Comparison of ENCODE assay signal across 18 cellular contexts in the genomic region with DNA sequence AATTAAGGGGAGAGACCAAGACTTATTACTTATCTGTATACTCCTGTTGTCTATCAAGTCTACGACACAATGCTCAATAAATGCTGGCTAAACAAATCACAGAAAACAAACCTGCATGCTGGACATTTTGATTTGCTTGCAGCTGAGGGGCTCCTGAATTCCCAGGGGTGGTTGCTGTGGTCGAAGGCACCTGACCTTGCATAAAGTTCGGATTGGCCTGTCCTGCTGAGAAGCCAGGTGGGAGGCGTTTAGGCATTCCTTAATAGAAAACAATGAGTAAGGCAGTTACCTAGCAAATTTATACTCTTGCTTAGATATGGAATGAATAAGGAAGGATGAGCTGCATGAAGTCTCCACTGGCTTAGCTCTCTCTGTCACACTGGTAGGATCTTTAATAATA. TPM values are rescaled to one million over a fixed set of nuclear protein-coding genes. Genes with fewer than 3 reads are reported as not detected.
A peak's percentile ranks its signal among the peaks of the same experiment; 100 is the strongest.
DNase-seq lines count a peak whose midpoint lies in the region; ATAC-seq and TF ChIP-seq lines count a peak whose summit lies in the region.
"Had no signal": no experiment of that assay in that cellular context is flagged by ENCODE, and none has a peak within 500 bp of the region (broad histone marks: within the 10 kb centered on the region; RNA-seq: fewer than 3 reads in every experiment).

No MANE protein-coding gene starts in this region.

- no peak overlapping the region for H3K9ac ChIP-seq in IMR-90 (ENCODE audit: low read depth, low read length)
- H3K9ac ChIP-seq in endodermal cell (ENCODE audit: extremely low read depth, low read length, poor library complexity, severe bottlenecking): no peak overlapping the region
- H3K9ac ChIP-seq in smooth muscle cell (ENCODE audit: low read depth): no peak overlapping the region

- no peak overlapping the region for H3K23ac ChIP-seq in IMR-90 (ENCODE audit: low read depth, low read length)

- 40% methylated on average over 1 of the region's 4 CpGs; no CpG with 5 or more reads in 1 of the 2 experiments for WGBS in IMR-90 (ENCODE audit: extremely low coverage in 2 of 2, insufficient read length in 1 of 2), 2 experiments
- WGBS in endodermal cell (ENCODE audit: insufficient coverage in 1 of 2, insufficient read length in 1 of 2), 2 experiments: 72 to 80% methylated on average over 3 to 4 of the region's 4 CpGs
- 68% methylated on average over 4 of the region's 4 CpGs for WGBS in smooth muscle cell (ENCODE audit: low lambda C conversion rate)

- dilution Hi-C loops in IMR-90 (cut with HindIII; ENCODE audit: low sequenced_read_pairs, unreplicated experiment): no loop called here

- ATAC-seq in GM23338 (peak; percentile 80), IMR-90 (ENCODE audit: low read depth) (no peak)

- no peaks in the 10 kb centered on the region for H3K27me3 ChIP-seq in GM23338 (ENCODE audit: insufficient read depth)
- H3K27me3 ChIP-seq in IMR-90 (ENCODE audit: control insufficient read depth, insufficient read depth, low read length): no peaks in the 10 kb centered on the region
- H3K27me3 ChIP-seq in endodermal cell (ENCODE audit: control insufficient read depth, insufficient read depth, low read length, poor library complexity, severe bottlenecking): no peaks in the 10 kb centered on the region
- H3K27me3 ChIP-seq in smooth muscle cell (ENCODE audit: low read depth): no peaks in the 10 kb centered on the region
- no peaks in the 10 kb centered on the region for H3K27me3 ChIP-seq in CD4-positive, alpha-beta memory T cell (ENCODE audit: insufficient read depth, low read length)
- H3K27me3 ChIP-seq: MG63, Peyer's patch had no signal

- H3K4me3 Mint-ChIP-seq in GM23338 (no peak overlapping the region), endodermal cell (no peak overlapping the region)
- H3K4me3 Mint-ChIP-seq in CD4-positive, alpha-beta memory T cell: no peak overlapping the region

- no peaks in the 10 kb centered on the region for H3K9me3 Mint-ChIP-seq in GM23338
- no peaks in the 10 kb centered on the region for H3K9me3 Mint-ChIP-seq in endodermal cell
- H3K9me3 Mint-ChIP-seq in CD4-positive, alpha-beta memory T cell: no peaks in the 10 kb centered on the region

- no peak for TF ChIP-seq CTCF in GM23338 (conservative IDR thresholded peaks at IDR 0.05; ENCODE audit: low read depth in 2 of 2)
- TF ChIP-seq CTCF in IMR-90 (conservative IDR thresholded peaks at IDR 0.05; ENCODE audit: low read depth, low read length): no peak
- TF ChIP-seq CTCF in endodermal cell (conservative IDR thresholded peaks at IDR 0.05): no peak
- TF ChIP-seq CTCF in smooth muscle cell (IDR thresholded peaks at IDR 0.05; ENCODE audit: borderline replicate concordance, insufficient read depth, poor library complexity, severe bottlenecking): no peak

- peak; percentile 64 for DNase-seq in GM23338 (ENCODE audit: low spot score)
- no peak for DNase-seq in IMR-90
- DNase-seq in endodermal cell: peak; percentile 50
- no peak for DNase-seq in smooth muscle cell (lab: John Stamatoyannopoulos, UW; ENCODE audit: unreplicated experiment)
- DNase-seq in CD4-positive, alpha-beta memory T cell: no peak
- no peak for DNase-seq in hepatic stellate cell (ENCODE audit: low spot score)
- DNase-seq in DMS79 (lab: John Stamatoyannopoulos, UW): no peak
- no peak for DNase-seq in GM03348 (ENCODE audit: low spot score)
- DNase-seq: COR-L47, Karpas-422, MG63, NCI-H1092, NCI-H146, NCI-H2081, NCI-H510A treated with DMSO at 0.1 percent for 48 hours, Peyer's patch, SHP77 had no signal

- 0 out of 2 replicates have a peak, but pooled peaks cover 8% of the 10 kb centered on the region for H3K36me3 ChIP-seq in GM23338 (ENCODE audit: insufficient read depth)
- H3K36me3 ChIP-seq in IMR-90 (ENCODE audit: control insufficient read depth, insufficient read depth, low read length): peaks cover 27% of the 10 kb centered on the region
- H3K36me3 ChIP-seq in endodermal cell (ENCODE audit: control insufficient read depth, insufficient read depth, low read length): peaks cover 90% of the 10 kb centered on the region
- peaks cover 18% of the 10 kb centered on the region for H3K36me3 ChIP-seq in smooth muscle cell (ENCODE audit: low read depth)
- peaks cover 57% of the 10 kb centered on the region for H3K36me3 ChIP-seq in CD4-positive, alpha-beta memory T cell (ENCODE audit: insufficient read depth, low read length)

- TF ChIP-seq POLR2A in IMR-90 (IDR thresholded peaks at IDR 0.05; ENCODE audit: low read depth, low read length): no peak

- no peak overlapping the region for H2BK120ac ChIP-seq in IMR-90 (ENCODE audit: low read depth, low read length)

- no peak overlapping the region for H3K14ac ChIP-seq in IMR-90 (replicated peaks; ENCODE audit: low read depth, low read length)

- 0 out of 2 replicates have a peak overlapping the region, but pooled peaks have one; percentile 7 for H3K27ac ChIP-seq in GM23338 (ENCODE audit: low read depth)
- no peak overlapping the region for H3K27ac ChIP-seq in IMR-90 (ENCODE audit: insufficient read depth, low read length)
- no peak overlapping the region for H3K27ac ChIP-seq in endodermal cell (ENCODE audit: low read depth, low read length)
- H3K27ac ChIP-seq in smooth muscle cell (ENCODE audit: low read depth): peak overlapping the region; percentile 25
- H3K27ac ChIP-seq in CD4-positive, alpha-beta memory T cell (ENCODE audit: low read depth, low read length): no peak overlapping the region
- H3K27ac ChIP-seq: C4-2B, Peyer's patch had no signal

- H4K20me1 ChIP-seq in GM23338 (replicated peaks; ENCODE audit: insufficient read depth) (no peaks in the 10 kb centered on the region), IMR-90 (ENCODE audit: insufficient read depth, low read length) (peaks cover 6% of the 10 kb centered on the region; the same call in 1 of the 2 replicates), smooth muscle cell (ENCODE audit: low read depth) (peaks cover 9% of the 10 kb centered on the region)

- peaks cover 9% of the 10 kb centered on the region for H3K9me1 ChIP-seq in IMR-90 (ENCODE audit: insufficient read depth, low read length)

- 0 out of 2 replicates have a peak overlapping the region, but pooled peaks have one; percentile 53 for H3K4ac ChIP-seq in IMR-90 (ENCODE audit: low read depth, low read length)

- CTCF ChIA-PET in IMR-90 (lab: Yijun Ruan, JAX): interaction anchor here (0.8 to 1.1 kb wide), 4 partner anchors 11 to 47 kb away, joined by 3 to 11 read pairs (median 3); no protein-coding TSS in a partner anchor
- CTCF ChIA-PET in CD4-positive, alpha-beta memory T cell (lab: Charles Lee; ENCODE audit: partially characterized antibody): interaction anchor here (0.6 to 1.8 kb wide), 2 partner anchors 15 to 217 kb away, joined by 3 to 7 read pairs; no protein-coding TSS in a partner anchor

- in situ Hi-C loops in IMR-90 (cut with MboI; ENCODE audit: low sequenced_read_pairs): no loop called here

- H2BK20ac ChIP-seq in IMR-90 (ENCODE audit: low read depth, low read length): no peak overlapping the region

- no peak overlapping the region for H2AK5ac ChIP-seq in IMR-90 (ENCODE audit: low read depth, low read length)

- no peak overlapping the region for H4K91ac ChIP-seq in IMR-90 (ENCODE audit: insufficient read depth, low read depth, low read length)

- H3K18ac ChIP-seq in IMR-90 (ENCODE audit: low read depth, low read length): no peak overlapping the region

- intact Hi-C loops in IMR-90 (cut with micrococcal nuclease): no loop called here
- intact Hi-C loops in CD4-positive, alpha-beta memory T cell (cut with micrococcal nuclease): no loop called here

- H3K9me3 ChIP-seq in IMR-90 (ENCODE audit: control insufficient read depth, insufficient read depth, low read length) (no peaks in the 10 kb centered on the region), endodermal cell (ENCODE audit: control insufficient read depth, low read length) (no peaks in the 10 kb centered on the region), smooth muscle cell (replicated peaks; ENCODE audit: low read depth) (no peaks in the 10 kb centered on the region)
- no peaks in the 10 kb centered on the region for H3K9me3 ChIP-seq in CD4-positive, alpha-beta memory T cell (ENCODE audit: control insufficient read depth in 1 of 2, low read length in 2 of 2)
- H3K9me3 ChIP-seq: MG63, Peyer's patch had no signal

- H3K4me1 ChIP-seq in GM23338 (ENCODE audit: insufficient read depth): no peaks in the 10 kb centered on the region
- H3K4me1 ChIP-seq in IMR-90 (ENCODE audit: control insufficient read depth, insufficient read depth, low read length): peaks cover 21% of the 10 kb centered on the region
- no peaks in the 10 kb centered on the region for H3K4me1 ChIP-seq in endodermal cell (ENCODE audit: control insufficient read depth, insufficient read depth, low read length)
- H3K4me1 ChIP-seq in smooth muscle cell (ENCODE audit: low read depth): no peaks in the 10 kb centered on the region
- H3K4me1 ChIP-seq in CD4-positive, alpha-beta memory T cell (ENCODE audit: insufficient read depth, low read length): no peaks in the 10 kb centered on the region
- H3K4me1 ChIP-seq: Peyer's patch had no signal

- no TSS peak for BruUV-seq in IMR-90 (replicated peaks; lab: Mats Ljungman, UMichigan)

- peaks cover 12% of the 10 kb centered on the region; the same call in 2 of the 3 replicates for H3K4me1 Mint-ChIP-seq in GM23338
- peaks cover 16% of the 10 kb centered on the region for H3K4me1 Mint-ChIP-seq in endodermal cell
- H3K4me1 Mint-ChIP-seq in CD4-positive, alpha-beta memory T cell: peaks cover 0 to 2% (median 0%) of the 10 kb centered on the region in 4 donors

- H3K27me3 Mint-ChIP-seq in GM23338 (ENCODE audit: insufficient read depth, low read depth, poor library complexity) (no peaks in the 10 kb centered on the region), endodermal cell (ENCODE audit: insufficient read depth) (no peaks in the 10 kb centered on the region)
- no peaks in the 10 kb centered on the region for H3K27me3 Mint-ChIP-seq in CD4-positive, alpha-beta memory T cell

- TF ChIP-seq RAD21 in IMR-90 (IDR thresholded peaks at IDR 0.05; ENCODE audit: low read length): no peak

- H3K9me2 ChIP-seq in GM23338 (ENCODE audit: insufficient read depth): no peaks in the 10 kb centered on the region

- H3F3A ChIP-seq in GM23338 (replicated peaks; ENCODE audit: low read depth) (no peaks in the 10 kb centered on the region), smooth muscle cell (ENCODE audit: low read depth) (no peaks in the 10 kb centered on the region)

- H4K8ac ChIP-seq in IMR-90 (ENCODE audit: low read depth in 2 of 2, low read length in 2 of 2): no peak overlapping the region

- no peak overlapping the region for H3K56ac ChIP-seq in IMR-90 (ENCODE audit: extremely low read depth, insufficient read depth, low read length)

- no peak overlapping the region for H2AFZ ChIP-seq in GM23338
- H2AFZ ChIP-seq in IMR-90 (replicated peaks; ENCODE audit: low read length, poor library complexity): no peak overlapping the region
- H2AFZ ChIP-seq in smooth muscle cell (ENCODE audit: low read depth): no peak overlapping the region

- H2BK5ac ChIP-seq in IMR-90 (ENCODE audit: low read depth, low read length, poor library complexity, severe bottlenecking): peak overlapping the region; percentile 48

- H3K36me3 Mint-ChIP-seq in GM23338 (ENCODE audit: low read depth) (peaks cover 4% of the 10 kb centered on the region; the same call in 2 of the 3 replicates), endodermal cell (ENCODE audit: low read depth) (peaks cover 61% of the 10 kb centered on the region)
- peaks cover 49 to 68% of the 10 kb centered on the region in 2 donors for H3K36me3 Mint-ChIP-seq in CD4-positive, alpha-beta memory T cell

- no peak overlapping the region for H2AK9ac ChIP-seq in IMR-90 (replicated peaks; ENCODE audit: low read depth, low read length, poor library complexity)

- H2BK15ac ChIP-seq in IMR-90 (ENCODE audit: low read depth, low read length): no peak overlapping the region

- H3K79me1 ChIP-seq in IMR-90 (ENCODE audit: low read depth in 1 of 2, low read length in 2 of 2): peaks cover 17 to 34% of the 10 kb centered on the region in 2 experiments; a peak in 3 of 4 replicates

- H3K27ac Mint-ChIP-seq in GM23338 (peak overlapping the region; percentile 5; the same call in 1 of the 2 replicates), endodermal cell (peak overlapping the region; percentile 0)
- peak overlapping the region in 2 of 7 donors; percentile 3 to 14 for H3K27ac Mint-ChIP-seq in CD4-positive, alpha-beta memory T cell

- H3K79me2 ChIP-seq in GM23338 (replicated peaks; ENCODE audit: insufficient read depth) (no peaks in the 10 kb centered on the region), smooth muscle cell (ENCODE audit: low read depth) (no peaks in the 10 kb centered on the region)

- H3K4me3 ChIP-seq in GM23338: no peak overlapping the region
- H3K4me3 ChIP-seq in IMR-90 (ENCODE audit: insufficient read depth, low read depth, low read length): no peak overlapping the region
- H3K4me3 ChIP-seq in endodermal cell (ENCODE audit: low read length): no peak overlapping the region
- H3K4me3 ChIP-seq in smooth muscle cell: no peak overlapping the region
- H3K4me3 ChIP-seq in CD4-positive, alpha-beta memory T cell (ENCODE audit: low read length in 2 of 2): no peak overlapping the region
- H3K4me3 ChIP-seq: MG63, Peyer's patch had no signal

- no peak overlapping the region for H3K4me2 ChIP-seq in GM23338
- H3K4me2 ChIP-seq in IMR-90 (ENCODE audit: low read depth, low read length): no peak overlapping the region
- no peak overlapping the region for H3K4me2 ChIP-seq in smooth muscle cell

- H4K5ac ChIP-seq in IMR-90 (ENCODE audit: low read depth, low read length): no peak overlapping the region

- POLR2A ChIA-PET in IMR-90 (lab: Charles Lee; ENCODE audit: unreplicated experiment): no interaction called here
- POLR2A ChIA-PET in CD4-positive, alpha-beta memory T cell (lab: Charles Lee; ENCODE audit: partially characterized antibody): no interaction called here

RNA-seq across cellular contexts. Expression of gene TP53INP2, which starts 50.5 kb away (rescaled TPM):
- 3.3 and 3.8 TPM in 2 replicates for total RNA-seq in GM23338 (2014; rRNA removed; shearing (Covaris generic))
- polyA plus RNA-seq in GM23338 (2016; fragmentation: Nextera tagmentation; extraction: Ambion mirVana): 2.4 and 2.7 TPM in 2 replicates
- total RNA-seq in IMR-90 (2012; rRNA removed): 1.1 and 1.3 TPM in 2 replicates
- polyA plus RNA-seq in IMR-90 (2012; rRNA removed): 6.8 and 7.4 TPM in 2 replicates
- polyA plus RNA-seq in IMR-90 (2012; cell fraction: cytosol; rRNA removed): 4.7 and 5.8 TPM in 2 replicates
- polyA plus RNA-seq in IMR-90 (2012; cell fraction: nucleus; rRNA removed; ENCODE audit: low replicate concordance): 19.6 and 42.6 TPM in 2 replicates
- 10 to 100 TPM in 1 of 2 donors, 1 to 10 TPM in 1; 7.0 to 20.2 TPM for total RNA-seq in endodermal cell
- 13.9 TPM for polyA plus RNA-seq in endodermal cell (2013, experiment 1 of 2)
- 12.8 TPM for polyA plus RNA-seq in endodermal cell (2013, experiment 2 of 2)
- total RNA-seq in smooth muscle cell: 11.7 and 13.1 TPM in 2 replicates
- 15.9 and 17.5 TPM in 2 replicates for polyA plus RNA-seq in smooth muscle cell
- 1 to 10 TPM in 1 of 2 experiments, under 1 TPM in 1; 0.86 to 1.2 TPM for total RNA-seq in CD4-positive, alpha-beta memory T cell
- under 1 TPM in 1 of 2 donors, not detected in 1; 0.23 TPM for polyA plus RNA-seq in CD4-positive, alpha-beta memory T cell

Comparison
In these comparisons a context has a peak if more than half of its experiments do, and no peak if none do; other contexts are left out.
1. DNase-seq: peak in GM23338 (single experiment) and endodermal cell (single experiment); none in IMR-90 (single experiment), smooth muscle cell (single experiment), CD4-positive, alpha-beta memory T cell (0 of 5), hepatic stellate cell (single experiment), DMS79 (single experiment) and GM03348 (single experiment).
2. H3K27ac ChIP-seq: peak in GM23338 (single experiment) and smooth muscle cell (single experiment); none in IMR-90 (single experiment), endodermal cell (single experiment) and CD4-positive, alpha-beta memory T cell (single experiment).